In the genomic region with DNA sequence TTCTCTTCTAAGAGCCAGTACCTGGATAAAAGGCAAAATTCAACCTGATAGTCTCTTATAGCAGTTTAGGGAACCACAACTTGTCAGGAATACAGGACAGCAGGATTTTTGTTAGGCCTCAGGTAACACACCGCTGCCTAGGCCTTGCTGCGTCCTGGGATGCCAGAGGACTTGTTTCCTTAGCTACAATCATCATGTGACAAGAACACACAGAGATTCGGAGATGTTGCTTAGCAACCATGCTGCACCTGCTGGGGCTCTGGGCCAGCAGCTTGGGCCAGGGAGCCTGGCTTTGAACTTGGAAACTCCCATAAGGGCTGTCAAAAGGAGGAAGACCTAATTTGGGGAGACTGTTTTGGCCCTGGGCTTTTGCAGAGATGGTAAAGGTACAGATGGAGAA, we compare ENCODE assay signal across 15 cellular contexts. TPM values are rescaled to one million over a fixed set of nuclear protein-coding genes. Genes with fewer than 3 reads are reported as not detected.
DNase-seq lines count a peak whose midpoint lies in the region; ATAC-seq and TF ChIP-seq lines count a peak whose summit lies in the region.
"Had no signal": no experiment of that assay in that cellular context is flagged by ENCODE, and none has a peak within 500 bp of the region (broad histone marks: within the 10 kb centered on the region; RNA-seq: fewer than 3 reads in every experiment).

No MANE protein-coding gene starts in this region.

- ATAC-seq in effector memory CD8-positive, alpha-beta T cell (replicated peaks), result no peak

- no peak overlapping the region for H3K27ac Mint-ChIP-seq in CD14-positive monocyte
- H3K27ac Mint-ChIP-seq in effector memory CD8-positive, alpha-beta T cell, result no peak overlapping the region
- H3K27ac Mint-ChIP-seq: stimulated activated naive CD8-positive, alpha-beta T cell treated with anti-CD3 and anti-CD28 coated beads, Interleukin-15, Interleukin-2, amounts not matched to agents 100 ng/mL and 50 ng/mL, for 24 hours had no signal

- H3K9me3 Mint-ChIP-seq in CD14-positive monocyte, result peaks cover 0 to 4% (median 0%) of the 10 kb centered on the region in 7 donors
- H3K9me3 Mint-ChIP-seq in effector memory CD8-positive, alpha-beta T cell, result no peaks in the 10 kb centered on the region
- H3K9me3 Mint-ChIP-seq: stimulated activated naive CD8-positive, alpha-beta T cell treated with anti-CD3 and anti-CD28 coated beads, Interleukin-15, Interleukin-2, amounts not matched to agents 100 ng/mL and 50 ng/mL, for 24 hours had no signal

- peak overlapping the region; percentile 100 for H3K27ac ChIP-seq in VCaP
- H3K27ac ChIP-seq: 22Rv1, ascending aorta had no signal

- H3K4me1 Mint-ChIP-seq in CD14-positive monocyte, result peaks cover 7% of the 10 kb centered on the region
- no peaks in the 10 kb centered on the region for H3K4me1 Mint-ChIP-seq in effector memory CD8-positive, alpha-beta T cell (ENCODE audit: low read depth in 2 of 2)

- no peaks in the 10 kb centered on the region for H3K36me3 Mint-ChIP-seq in CD14-positive monocyte
- H3K36me3 Mint-ChIP-seq in effector memory CD8-positive, alpha-beta T cell (ENCODE audit: insufficient read depth), result no peaks in the 10 kb centered on the region

- DNase-seq in DMS 273 (lab: John Stamatoyannopoulos, UW; ENCODE audit: unreplicated experiment) (peak; percentile 45), DMS 273 treated with DMSO at 0.1 percent for 48 hours (lab: John Stamatoyannopoulos, UW) (no peak), NCI-H2171 treated with DMSO at 0.1 percent for 48 hours (lab: John Stamatoyannopoulos, UW) (peak; percentile 32), CD14-positive monocyte (ENCODE audit: low spot score) (no peak), UCSD-AML1 (lab: John Stamatoyannopoulos, UW; ENCODE audit: unreplicated experiment) (no peak)
- no peak for DNase-seq in effector memory CD8-positive, alpha-beta T cell
- DNase-seq in activated CD4-positive, alpha-beta T cell treated with anti-CD3 and anti-CD28 coated beads for 48 hours, result no peak
- DNase-seq: activated CD4-positive, CD25-positive, alpha-beta regulatory T cell; kidney; NCI-H226; SW 1271 had no signal

- peaks cover 8 to 14% (median 12%) of the 10 kb centered on the region in 3 donors for H3K27me3 Mint-ChIP-seq in CD14-positive monocyte (ENCODE audit: low read depth in 3 of 3)
- peaks cover 51 to 61% of the 10 kb centered on the region in 2 donors for H3K27me3 Mint-ChIP-seq in effector memory CD8-positive, alpha-beta T cell

- TF ChIP-seq CTCF in VCaP (conservative IDR thresholded peaks at IDR 0.05) (no peak), CD14-positive monocyte (IDR thresholded peaks at IDR 0.05) (no peak)

- intact Hi-C loops in CD14-positive monocyte (cut with micrococcal nuclease), result no loop called here

- no peak overlapping the region for H3K4me3 Mint-ChIP-seq in CD14-positive monocyte
- no peak overlapping the region for H3K4me3 Mint-ChIP-seq in effector memory CD8-positive, alpha-beta T cell
- H3K4me3 Mint-ChIP-seq: stimulated activated naive CD8-positive, alpha-beta T cell treated with anti-CD3 and anti-CD28 coated beads, Interleukin-15, Interleukin-2, amounts not matched to agents 100 ng/mL and 50 ng/mL, for 24 hours had no signal

RNA-seq across cellular contexts. Expression of a gene that starts 36.1 kb away (rescaled TPM):
- 10 to 100 TPM; 12.9 to 19.6 TPM for polyA plus RNA-seq in CD14-positive monocyte

Comparison
In these comparisons a context has a peak if more than half of its experiments do, and no peak if none do; other contexts are left out.
1. DNase-seq: peak in DMS 273 (single experiment) and NCI-H2171 treated with DMSO at 0.1 percent for 48 hours (single experiment); none in DMS 273 treated with DMSO at 0.1 percent for 48 hours (single experiment), CD14-positive monocyte (single experiment), effector memory CD8-positive, alpha-beta T cell (0 of 3), activated CD4-positive, alpha-beta T cell treated with anti-CD3 and anti-CD28 coated beads for 48 hours (single experiment) and UCSD-AML1 (single experiment).